15 cellular contexts compared by ENCODE assay signal in the genomic region with DNA sequence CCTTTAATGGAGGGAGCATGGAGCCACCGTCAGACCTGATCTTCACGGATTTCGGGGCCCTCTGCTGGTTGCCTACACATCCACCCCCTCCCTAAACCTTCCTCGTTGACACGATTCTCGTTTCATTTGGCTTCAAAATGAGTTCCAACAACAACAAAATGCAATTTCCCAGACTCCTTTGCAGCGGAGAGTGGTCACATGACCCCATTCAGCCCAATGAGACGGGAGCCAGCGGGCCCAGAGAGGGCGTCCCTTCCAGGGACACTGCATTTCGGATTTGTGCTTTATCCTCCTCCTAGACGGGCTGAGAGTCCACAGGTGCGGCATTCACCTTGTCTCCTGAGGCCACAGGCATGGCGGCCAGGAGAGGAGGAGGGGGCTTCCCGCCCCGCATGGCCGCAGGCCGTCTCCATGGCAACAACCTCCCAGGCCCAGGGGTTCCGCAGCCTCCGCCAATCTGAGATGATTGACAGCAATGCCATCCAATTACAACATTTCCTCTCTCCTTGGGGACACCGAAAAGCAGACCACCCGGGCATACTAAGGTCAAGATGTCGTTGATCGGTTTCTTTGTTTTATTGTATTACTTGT.
DNase-seq lines count a peak whose midpoint lies in the region; FAIRE-seq and TF ChIP-seq lines count a peak whose summit lies in the region.
"Had no signal": no experiment of that assay in that cellular context is flagged by ENCODE, and none has a peak within 500 bp of the region (broad histone marks: within the 10 kb centered on the region; RNA-seq: fewer than 3 reads in every experiment).

No MANE protein-coding gene starts in this region.

- H3K4me3 ChIP-seq in HFF-Myc (replicated peaks; ENCODE audit: low read depth, low read length) (no peak overlapping the region), astrocyte of the cerebellum (ENCODE audit: low read depth, low read length) (no peak overlapping the region), kidney epithelial cell (ENCODE audit: low read depth, low read length) (no peak overlapping the region), esophagus squamous epithelium (no peak overlapping the region), uterus (no peak overlapping the region), kidney (ENCODE audit: low read length in 2 of 2) (no peak overlapping the region)

- H3K27ac ChIP-seq in esophagus squamous epithelium: no peak overlapping the region
- no peak overlapping the region for H3K27ac ChIP-seq in uterus
- H3K27ac ChIP-seq in kidney (ENCODE audit: low read depth in 2 of 2, low read length in 2 of 2): no peak overlapping the region
- H3K27ac ChIP-seq: neutrophil had no signal

- H3K27me3 ChIP-seq in kidney epithelial cell (ENCODE audit: control insufficient read depth, insufficient read depth, low read length) (no peaks in the 10 kb centered on the region), esophagus squamous epithelium (peaks cover 0 to 56% (median 1%) of the 10 kb centered on the region in 4 donors), uterus (peaks cover 0 to 12% of the 10 kb centered on the region in 2 donors)

- H3K9ac ChIP-seq in kidney (ENCODE audit: low read length in 2 of 2): no peak overlapping the region

- H3K4me1 ChIP-seq in esophagus squamous epithelium (peaks cover 0 to under 1% (median 0%) of the 10 kb centered on the region in 3 donors), uterus (no peaks in the 10 kb centered on the region), kidney (ENCODE audit: control insufficient read depth in 1 of 2, insufficient read depth in 1 of 2, low read depth in 1 of 2, low read length in 2 of 2) (no peaks in the 10 kb centered on the region)

- H3K9me3 ChIP-seq in esophagus squamous epithelium: no peaks in the 10 kb centered on the region
- no peaks in the 10 kb centered on the region for H3K9me3 ChIP-seq in uterus
- peaks cover 0 to 4% of the 10 kb centered on the region in 2 donors for H3K9me3 ChIP-seq in kidney (ENCODE audit: control insufficient read depth in 1 of 2, low read length in 2 of 2)
- H3K9me3 ChIP-seq: neutrophil had no signal

- TF ChIP-seq POLR2A in esophagus squamous epithelium (IDR thresholded peaks at IDR 0.05) (no peak), uterus (IDR thresholded peaks at IDR 0.05) (no peak)

- WGBS in esophagus squamous epithelium, 2 donors: 77 to 80% methylated on average over 12 to 18 of the region's 24 CpGs

- TF ChIP-seq CTCF in HFF-Myc (IDR thresholded peaks at IDR 0.05; ENCODE audit: low read depth, low read length, missing control alignments): peak; percentile 27
- TF ChIP-seq CTCF in astrocyte of the cerebellum (IDR thresholded peaks at IDR 0.05; ENCODE audit: low read depth, low read length, missing control alignments): peak; percentile 23
- TF ChIP-seq CTCF in kidney epithelial cell (IDR thresholded peaks at IDR 0.05; ENCODE audit: insufficient read depth, low read length, poor library complexity, severe bottlenecking): peak; percentile 19
- no peak for TF ChIP-seq CTCF in esophagus squamous epithelium (IDR thresholded peaks at IDR 0.05)
- TF ChIP-seq CTCF in uterus (IDR thresholded peaks at IDR 0.05): no peak
- no peak for TF ChIP-seq CTCF in kidney (IDR thresholded peaks at IDR 0.05; ENCODE audit: borderline replicate concordance, extremely low read depth, insufficient read depth)

- peak; percentile 16 for DNase-seq in COLO668 (lab: John Stamatoyannopoulos, UW; ENCODE audit: unreplicated experiment)
- no peak for DNase-seq in HFF-Myc (ENCODE audit: extremely low read depth, low read depth)
- DNase-seq in astrocyte of the cerebellum (ENCODE audit: low read depth): no peak
- no peak for DNase-seq in kidney epithelial cell (ENCODE audit: low read depth)
- no peak for DNase-seq in esophagus squamous epithelium (lab: John Stamatoyannopoulos, UW)
- no peak for DNase-seq in hippocampal formation (lab: John Stamatoyannopoulos, UW)
- DNase-seq in uterus: no peak
- DNase-seq in kidney: no peak
- DNase-seq: activated CD8-positive, alpha-beta T cell treated with anti-CD3 and anti-CD28 coated beads, Interleukin-2, amount 10 ng/mL, durations not matched to agents 7 days and 5 days; activated naive CD4-positive, alpha-beta T cell treated with anti-CD3 and anti-CD28 coated beads for 36 hours; central memory CD4-positive, alpha-beta T cell; NCI-H526 treated with DMSO at 0.1 percent for 48 hours; small intestine had no signal

- in situ Hi-C loops in astrocyte of the cerebellum (cut with HindIII; ENCODE audit: low sequenced_read_pairs): no loop called here

- no peaks in the 10 kb centered on the region for H3K36me3 ChIP-seq in kidney epithelial cell (ENCODE audit: control insufficient read depth, insufficient read depth, low read length)
- no peaks in the 10 kb centered on the region for H3K36me3 ChIP-seq in esophagus squamous epithelium
- no peaks in the 10 kb centered on the region for H3K36me3 ChIP-seq in uterus
- no peaks in the 10 kb centered on the region for H3K36me3 ChIP-seq in kidney (ENCODE audit: control insufficient read depth in 1 of 2, insufficient read depth in 2 of 2, low read length in 2 of 2)
- H3K36me3 ChIP-seq: neutrophil had no signal

- no peak for FAIRE-seq in kidney (lab: Jason Lieb, UNC)
- FAIRE-seq: G401.6, small intestine had no signal

- intact Hi-C loops in esophagus squamous epithelium (cut with DNase I): no loop called here
- intact Hi-C loops in uterus (cut with DNase I; ENCODE audit: low total_unique reads): no loop called here
- intact Hi-C loops in kidney (cut with DNase I): no loop called here

Comparison
In these comparisons a context has a peak if more than half of its experiments do, and no peak if none do; other contexts are left out.
1. CTCF ChIP-seq: peak in HFF-Myc (single experiment), astrocyte of the cerebellum (single experiment) and kidney epithelial cell (single experiment); none in esophagus squamous epithelium (0 of 6), uterus (0 of 4) and kidney (single experiment).